ENCODE assay signal across 8 cellular contexts in the genomic region with DNA sequence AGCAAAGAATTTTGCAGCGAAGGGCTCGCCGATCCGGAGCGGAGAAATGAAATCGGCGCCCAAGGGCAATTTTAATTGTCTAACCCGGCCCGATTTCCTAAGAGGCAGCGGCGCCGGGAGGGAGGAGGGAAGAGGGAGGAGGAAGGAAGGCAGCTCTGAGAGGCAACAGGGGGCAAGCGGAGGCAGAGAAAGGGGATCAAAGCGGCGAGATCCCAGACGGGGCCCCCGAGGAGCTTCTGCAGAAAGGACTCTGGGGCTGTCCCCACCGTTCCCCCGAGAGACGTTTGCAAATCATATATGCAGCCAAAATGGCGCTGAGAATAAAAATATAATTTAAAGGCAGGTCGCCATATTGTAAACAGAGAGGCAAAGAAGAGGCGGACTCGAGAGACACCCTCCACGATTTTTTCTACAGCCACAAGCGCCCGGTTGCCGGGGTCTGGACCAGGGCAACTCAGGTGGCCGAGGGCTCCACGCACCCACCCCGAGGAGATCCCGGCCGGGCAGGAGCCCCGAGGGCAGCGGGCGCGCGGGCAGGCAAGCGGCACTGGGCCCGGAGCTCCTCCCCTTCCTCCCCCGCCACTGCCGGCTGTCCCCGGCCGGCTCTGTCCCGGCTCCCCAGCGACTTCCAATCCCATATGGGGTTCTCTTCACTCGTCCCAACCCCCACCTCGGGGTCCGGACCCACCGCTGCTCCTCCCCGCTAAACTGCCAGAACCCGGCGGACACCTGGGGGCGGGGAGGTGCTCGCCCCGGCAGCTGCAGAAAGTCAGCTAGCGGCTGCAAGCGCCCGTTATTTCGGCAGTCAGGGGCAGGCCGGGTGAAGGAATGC. TPM values are rescaled to one million over a fixed set of nuclear protein-coding genes. Genes with fewer than 3 reads are reported as not detected.
DNase-seq lines count a peak whose midpoint lies in the region; ATAC-seq, FAIRE-seq and TF ChIP-seq lines count a peak whose summit lies in the region.

No MANE protein-coding gene starts in this region.

- H3K79me2 ChIP-seq in astrocyte (ENCODE audit: insufficient read depth, low read length), result peaks cover 64% of the 10 kb centered on the region

- peak overlapping the region; percentile 89 for H3K9ac ChIP-seq in astrocyte (ENCODE audit: low read length)

- no peaks in the 10 kb centered on the region for H3K27me3 Mint-ChIP-seq in CD8-positive, alpha-beta T cell (ENCODE audit: low read depth)
- no peaks in the 10 kb centered on the region for H3K27me3 Mint-ChIP-seq in astrocyte (ENCODE audit: low read depth, unreplicated experiment)

- H3K36me3 ChIP-seq in CD8-positive, alpha-beta T cell (ENCODE audit: insufficient read depth, low read length), result no peaks in the 10 kb centered on the region
- peaks cover 3% of the 10 kb centered on the region for H3K36me3 ChIP-seq in astrocyte (ENCODE audit: insufficient read depth, low read length)

- no peak for ATAC-seq in CD8-positive, alpha-beta T cell
- ATAC-seq in GM19395 (IDR thresholded peaks at IDR 0.05; ENCODE audit: unreplicated experiment), result no peak
- ATAC-seq in GM19397 (IDR thresholded peaks at IDR 0.05; ENCODE audit: unreplicated experiment), result no peak

- POLR2A ChIA-PET in CD8-positive, alpha-beta T cell (lab: Charles Lee), result interaction anchor here (0.6 to 6.3 kb wide), 15 partner anchors 12 to 373 kb away, joined by 3 to 71 read pairs (median 6); a partner anchor contains a TSS

- peak overlapping the region; percentile 97 for H3K4me3 Mint-ChIP-seq in CD8-positive, alpha-beta T cell
- H3K4me3 Mint-ChIP-seq in astrocyte (ENCODE audit: unreplicated experiment), result peak overlapping the region; percentile 95

- peaks cover 52% of the 10 kb centered on the region for H4K20me1 ChIP-seq in astrocyte (ENCODE audit: insufficient read depth, low read length)

- no peaks in the 10 kb centered on the region for H3K9me3 Mint-ChIP-seq in CD8-positive, alpha-beta T cell
- no peaks in the 10 kb centered on the region for H3K9me3 Mint-ChIP-seq in astrocyte (ENCODE audit: unreplicated experiment)

- H3K9me3 ChIP-seq in CD8-positive, alpha-beta T cell (ENCODE audit: low read length), result no peaks in the 10 kb centered on the region
- no peaks in the 10 kb centered on the region for H3K9me3 ChIP-seq in astrocyte (ENCODE audit: insufficient read depth, low read depth, low read length)

- peak; percentile 31 to 79 (median 54) for DNase-seq in CD8-positive, alpha-beta T cell
- DNase-seq in Jurkat, Clone E6-1 (ENCODE audit: low read depth, low spot score), result no peak
- DNase-seq in T-helper 1 cell (peak; percentile 22 to 45 (median 33)), astrocyte (ENCODE audit: low read depth) (no peak), hippocampal formation (lab: John Stamatoyannopoulos, UW) (peak; percentile 73 to 77), retinal pigment epithelial cell (ENCODE audit: low read depth) (no peak)

- peak overlapping the region; percentile 80 for H3K27ac ChIP-seq in CD8-positive, alpha-beta T cell (ENCODE audit: low read depth, low read length)
- peak overlapping the region; percentile 87 for H3K27ac ChIP-seq in astrocyte (ENCODE audit: low read depth, low read length)

- peaks cover 42% of the 10 kb centered on the region for H3K36me3 Mint-ChIP-seq in CD8-positive, alpha-beta T cell
- H3K36me3 Mint-ChIP-seq in astrocyte (ENCODE audit: low read depth, unreplicated experiment), result peaks cover 6% of the 10 kb centered on the region

- peaks cover 54% of the 10 kb centered on the region for H3K4me1 ChIP-seq in CD8-positive, alpha-beta T cell (ENCODE audit: insufficient read depth, low read length)
- H3K4me1 ChIP-seq in astrocyte (ENCODE audit: insufficient read depth, low read length), result peaks cover 50% of the 10 kb centered on the region

- peak overlapping the region; percentile 98 for H3K27ac Mint-ChIP-seq in CD8-positive, alpha-beta T cell
- peak overlapping the region; percentile 92 for H3K27ac Mint-ChIP-seq in astrocyte (ENCODE audit: unreplicated experiment)

- intact Hi-C loops in CD8-positive, alpha-beta T cell (cut with DNase I, micrococcal nuclease), result loop anchor here (1.0 to 5.0 kb wide), 9 partner anchors 9 to 1168 kb away; a partner anchor contains a TSS

- FAIRE-seq in astrocyte (lab: Jason Lieb, UNC), result no peak

- H2AFZ ChIP-seq in astrocyte (ENCODE audit: low read depth, low read length), result peak overlapping the region; percentile 49

- peak overlapping the region; percentile 96 for H3K4me2 ChIP-seq in astrocyte (ENCODE audit: low read length)

- H3K27me3 ChIP-seq in CD8-positive, alpha-beta T cell (ENCODE audit: insufficient read depth, low read length), result no peaks in the 10 kb centered on the region
- H3K27me3 ChIP-seq in astrocyte (ENCODE audit: insufficient read depth, low read length), result no peaks in the 10 kb centered on the region

- TF ChIP-seq CTCF in CD8-positive, alpha-beta T cell (IDR thresholded peaks at IDR 0.05), result no peak
- TF ChIP-seq CTCF in astrocyte (IDR thresholded peaks at IDR 0.05; ENCODE audit: insufficient read depth, low read depth, low read length) (no peak), retinal pigment epithelial cell (conservative IDR thresholded peaks at IDR 0.05; ENCODE audit: low read depth, low read length) (no peak)

- H3K4me3 ChIP-seq in CD8-positive, alpha-beta T cell (ENCODE audit: low read depth, low read length), result peak overlapping the region; percentile 84
- peak overlapping the region; percentile 93 for H3K4me3 ChIP-seq in Jurkat, Clone E6-1 (ENCODE audit: low read length)
- H3K4me3 ChIP-seq in astrocyte (ENCODE audit: insufficient read depth, low read depth, low read length) (peak overlapping the region; percentile 86), retinal pigment epithelial cell (ENCODE audit: low read length) (peak overlapping the region; percentile 91)

- CTCF ChIA-PET in CD8-positive, alpha-beta T cell (lab: Charles Lee), result interaction anchor here (0.7 to 3.9 kb wide), 16 partner anchors 9 to 302 kb away, joined by 3 to 26 read pairs (median 4); a partner anchor contains a TSS

- H3K4me1 Mint-ChIP-seq in CD8-positive, alpha-beta T cell (ENCODE audit: low read depth), result peaks cover 40% of the 10 kb centered on the region
- peaks cover 24% of the 10 kb centered on the region for H3K4me1 Mint-ChIP-seq in astrocyte (ENCODE audit: low read depth, unreplicated experiment)

RNA-seq across cellular contexts. Expression of a gene that starts 1.9 kb away (rescaled TPM):
- total RNA-seq in CD8-positive, alpha-beta T cell, result 100 to 1,000 TPM; 294 to 297 TPM
- polyA plus RNA-seq in Jurkat, Clone E6-1 (2012; ENCODE audit: insufficient read depth, insufficient read length), result 56.4 TPM
- 41.6 and 46.7 TPM in 2 replicates for total RNA-seq in astrocyte

RNA-seq across cellular contexts. Expression of a gene that starts 46.5 kb away (rescaled TPM):
- total RNA-seq in CD8-positive, alpha-beta T cell, result 10 to 100 TPM; 27.3 to 30.9 TPM
- 13.9 TPM for polyA plus RNA-seq in Jurkat, Clone E6-1 (2012; ENCODE audit: insufficient read depth, insufficient read length)
- 4.3 and 4.5 TPM in 2 replicates for total RNA-seq in astrocyte

RNA-seq across cellular contexts. Expression of a gene that starts 51.9 kb away (rescaled TPM):
- total RNA-seq in CD8-positive, alpha-beta T cell, result 10 to 100 TPM; 69.7 to 71.6 TPM
- polyA plus RNA-seq in Jurkat, Clone E6-1 (2012; ENCODE audit: insufficient read depth, insufficient read length), result 92.1 TPM
- total RNA-seq in astrocyte, result 84.4 and 87.3 TPM in 2 replicates

RNA-seq across cellular contexts. Expression of a gene that starts 56.4 kb away (rescaled TPM):
- total RNA-seq in CD8-positive, alpha-beta T cell, result under 1 TPM in 1 of 2 experiments, not detected in 1; 0.56 TPM
- polyA plus RNA-seq in Jurkat, Clone E6-1 (2012; ENCODE audit: insufficient read depth, insufficient read length), result not detected
- total RNA-seq in astrocyte, result not detected in 2 replicates

Comparison
In these comparisons a context has a peak if more than half of its experiments do, and no peak if none do; other contexts are left out.
1. DNase-seq: peak in CD8-positive, alpha-beta T cell (7 of 7), T-helper 1 cell (5 of 5) and hippocampal formation (2 of 2); none in Jurkat, Clone E6-1 (single experiment), astrocyte (single experiment) and retinal pigment epithelial cell (single experiment).
2. Peak in every context shown above with its lines, with median percentiles within 50 percentile points of each other: H3K4me3 ChIP-seq.